ENCODE assay signal across 22 cellular contexts in the genomic region with DNA sequence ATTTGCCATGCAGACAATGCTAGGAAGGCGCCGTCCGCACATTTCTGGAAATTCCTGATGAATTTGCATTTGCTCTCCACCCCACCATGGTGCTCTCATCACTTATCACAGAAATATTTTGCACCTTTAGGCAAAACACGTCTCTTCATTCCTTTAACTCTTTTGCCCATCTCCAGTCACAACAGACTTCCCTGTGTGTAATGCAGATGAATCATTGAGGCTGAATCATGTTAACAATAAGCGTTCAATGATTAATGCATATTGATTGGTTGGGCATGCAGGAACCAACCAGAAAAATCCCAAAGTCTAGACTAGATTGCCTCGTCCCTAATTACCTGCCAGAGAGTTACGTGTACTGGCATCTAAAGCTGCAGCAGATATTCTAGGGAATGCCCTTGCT.
"Had no signal": no experiment of that assay in that cellular context is flagged by ENCODE, and none has a peak within 500 bp of the region (broad histone marks: within the 10 kb centered on the region; RNA-seq: fewer than 3 reads in every experiment).

No MANE protein-coding gene starts in this region.

- H3K4me1 ChIP-seq: body of pancreas, colonic mucosa, lower lobe of right lung had no signal

- H3K4me3 ChIP-seq: body of pancreas, colonic mucosa, lower lobe of right lung had no signal

- DNase-seq: activated B cell treated with CpG ODN at 0.5 μM for 24 hours; activated CD4-positive, alpha-beta memory T cell treated with anti-CD3 and anti-CD28 coated beads for 36 hours; activated CD4-positive, alpha-beta T cell treated with anti-CD3 and anti-CD28 coated beads for 4 hours; activated gamma-delta T cell treated with Interleukin-2 at 50 U/mL for 16 hours; activated naive CD8-positive, alpha-beta T cell treated with anti-CD3 and anti-CD28 coated beads for 36 hours; activated T-cell treated with anti-CD3 and anti-CD28 coated beads for 4 hours; amniotic stem cell; body of pancreas; central memory CD4-positive, alpha-beta T cell; colonic mucosa; left colon; lower lobe of right lung; midbrain; nephron progenitor cell; nucleus accumbens; posterior cingulate gyrus; stimulated activated naive B cell treated with anti-CD40 and anti-IgM and Interleukin-4, amounts not matched to agents 10 μg/mL and 1 μg/mL and 100 μg/mL, for 72 hours; T-helper 1 cell; T-helper 9 cell had no signal

- FAIRE-seq: endometrium had no signal

- H3K36me3 Mint-ChIP-seq: activated CD4-positive, alpha-beta memory T cell treated with anti-CD3 and anti-CD28 coated beads for 36 hours; activated naive CD8-positive, alpha-beta T cell treated with anti-CD3 and anti-CD28 coated beads for 36 hours; stimulated activated naive B cell treated with anti-CD40 and anti-IgM and Interleukin-4, amounts not matched to agents 10 μg/mL and 1 μg/mL and 100 μg/mL, for 72 hours had no signal

- H3K27me3 Mint-ChIP-seq: activated naive CD8-positive, alpha-beta T cell treated with anti-CD3 and anti-CD28 coated beads for 36 hours had no signal

- H3K9me3 Mint-ChIP-seq: activated B cell treated with CpG ODN at 0.5 μM for 24 hours; activated CD4-positive, alpha-beta memory T cell treated with anti-CD3 and anti-CD28 coated beads for 36 hours; activated naive CD8-positive, alpha-beta T cell treated with anti-CD3 and anti-CD28 coated beads for 36 hours; activated T-helper 1 cell treated with anti-CD3 and anti-CD28 coated beads, Interleukin-12 subunit alpha, Interleukin-12 subunit beta, Interleukin-2, Interleukin-4 antibody, amounts not matched to agents 30 ng/mL and 10 ng/mL and 1 ng/mL, durations not matched to agents 14 hours and 24 hours and 36 hours; nephron progenitor cell had no signal

- H3K27ac ChIP-seq: body of pancreas, colonic mucosa, lower lobe of right lung had no signal

- H3K27ac Mint-ChIP-seq: activated B cell treated with CpG ODN at 0.5 μM for 24 hours; activated CD4-positive, alpha-beta memory T cell treated with anti-CD3 and anti-CD28 coated beads for 36 hours; activated naive CD8-positive, alpha-beta T cell treated with anti-CD3 and anti-CD28 coated beads for 36 hours; activated T-helper 1 cell treated with anti-CD3 and anti-CD28 coated beads, Interleukin-12 subunit alpha, Interleukin-12 subunit beta, Interleukin-2, Interleukin-4 antibody, amounts not matched to agents 30 ng/mL and 10 ng/mL and 1 ng/mL, durations not matched to agents 14 hours and 24 hours and 36 hours; nephron progenitor cell; stimulated activated naive B cell treated with anti-CD40 and anti-IgM and Interleukin-4, amounts not matched to agents 10 μg/mL and 1 μg/mL and 100 μg/mL, for 72 hours had no signal

- H3K27me3 ChIP-seq: body of pancreas, colonic mucosa had no signal

- H3K4me3 Mint-ChIP-seq: activated B cell treated with CpG ODN at 0.5 μM for 24 hours; activated CD4-positive, alpha-beta memory T cell treated with anti-CD3 and anti-CD28 coated beads for 36 hours; activated naive CD8-positive, alpha-beta T cell treated with anti-CD3 and anti-CD28 coated beads for 36 hours; activated T-helper 1 cell treated with anti-CD3 and anti-CD28 coated beads, Interleukin-12 subunit alpha, Interleukin-12 subunit beta, Interleukin-2, Interleukin-4 antibody, amounts not matched to agents 30 ng/mL and 10 ng/mL and 1 ng/mL, durations not matched to agents 14 hours and 24 hours and 36 hours; nephron progenitor cell; stimulated activated naive B cell treated with anti-CD40 and anti-IgM and Interleukin-4, amounts not matched to agents 10 μg/mL and 1 μg/mL and 100 μg/mL, for 72 hours had no signal

- H3K9me3 ChIP-seq: body of pancreas, colonic mucosa, lower lobe of right lung had no signal

- H3K36me3 ChIP-seq: colonic mucosa, lower lobe of right lung had no signal

- ATAC-seq: body of pancreas, esophagus mucosa, left colon, lower lobe of right lung had no signal
